8 cellular contexts compared by ENCODE assay signal in the genomic region with DNA sequence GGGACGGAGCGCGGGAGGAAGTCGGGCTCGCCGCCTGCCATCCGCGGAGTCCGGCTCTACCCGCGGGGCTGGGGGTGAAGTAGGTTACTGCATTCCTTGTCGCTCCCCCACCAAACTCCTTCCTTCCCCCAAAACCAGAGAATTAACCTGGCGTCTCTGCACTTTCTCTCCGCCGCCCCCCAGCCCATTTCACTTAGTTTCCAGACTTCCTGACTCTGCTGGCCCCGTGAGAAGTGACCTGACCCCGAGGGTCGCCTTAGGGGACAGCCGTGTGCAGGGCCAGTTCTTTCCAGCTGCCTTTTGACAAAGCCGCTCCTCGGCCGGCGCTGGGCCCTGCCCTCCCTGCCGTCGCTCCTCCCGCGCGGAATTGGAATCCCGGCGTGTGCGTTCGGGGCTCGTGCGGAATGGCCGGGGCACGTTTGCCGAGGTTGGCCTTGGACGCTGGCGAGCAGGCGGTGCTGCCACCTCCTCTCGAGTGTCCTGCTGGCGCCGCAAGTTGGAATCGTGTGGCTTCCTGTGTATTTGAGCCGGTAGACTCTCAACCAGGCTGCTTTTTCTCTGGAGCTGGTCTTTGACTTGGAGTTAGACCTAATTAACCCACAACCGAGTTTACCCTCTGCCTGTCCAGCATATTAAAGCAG. TPM values are rescaled to one million over a fixed set of nuclear protein-coding genes. Genes with fewer than 3 reads are reported as not detected.
DNase-seq lines count a peak whose midpoint lies in the region; ATAC-seq, FAIRE-seq and TF ChIP-seq lines count a peak whose summit lies in the region.

No MANE protein-coding gene starts in this region.

- H3K9ac ChIP-seq in keratinocyte (ENCODE audit: control insufficient read depth, extremely low read depth, insufficient read depth, low read length): peak overlapping the region; percentile 92

- ATAC-seq in GM18511 (IDR thresholded peaks at IDR 0.05; ENCODE audit: unreplicated experiment) (peak; percentile 20), HG03039 (IDR thresholded peaks at IDR 0.05; ENCODE audit: unreplicated experiment) (no peak)

- H3K9me3 ChIP-seq in SJSA1 (replicated peaks) (no peaks in the 10 kb centered on the region), keratinocyte (ENCODE audit: control insufficient read depth, low read depth, low read length) (no peaks in the 10 kb centered on the region), small intestine (ENCODE audit: control insufficient read depth, low read depth) (no peaks in the 10 kb centered on the region)

- H2AFZ ChIP-seq in keratinocyte (ENCODE audit: control insufficient read depth, low read length): peak overlapping the region; percentile 80

- peaks cover 44% of the 10 kb centered on the region for H3K79me2 ChIP-seq in keratinocyte (ENCODE audit: control insufficient read depth, insufficient read depth, low read length)

- H3K27me3 ChIP-seq in BJ (ENCODE audit: control insufficient read depth, insufficient read depth, low read length) (no peaks in the 10 kb centered on the region), SJSA1 (replicated peaks) (no peaks in the 10 kb centered on the region), keratinocyte (ENCODE audit: control insufficient read depth, extremely low read depth, insufficient read depth, low read length) (no peaks in the 10 kb centered on the region), small intestine (ENCODE audit: control insufficient read depth in 2 of 2, insufficient read depth in 2 of 2, low read length in 2 of 2) (no peaks in the 10 kb centered on the region)

- WGBS in small intestine, 3 donors: 0 to 1% (median 1%) methylated on average over 35 to 46 of the region's 46 CpGs

- FAIRE-seq in keratinocyte (lab: Jason Lieb, UNC) (no peak), small intestine (lab: Jason Lieb, UNC) (no peak)

- H3K9me1 ChIP-seq in keratinocyte (ENCODE audit: control insufficient read depth, extremely low read depth, insufficient read depth, low read length): no peaks in the 10 kb centered on the region

- no peaks in the 10 kb centered on the region for H3K36me3 ChIP-seq in BJ (ENCODE audit: control insufficient read depth, insufficient read depth, low read length)
- peaks cover 39% of the 10 kb centered on the region for H3K36me3 ChIP-seq in SJSA1
- H3K36me3 ChIP-seq in keratinocyte (ENCODE audit: control insufficient read depth in 2 of 2, extremely low read depth in 1 of 2, insufficient read depth in 2 of 2, low read length in 2 of 2): peaks cover 6 to 7% of the 10 kb centered on the region in 2 experiments
- H3K36me3 ChIP-seq in small intestine (ENCODE audit: control insufficient read depth in 2 of 2, insufficient read depth in 2 of 2, low read length in 2 of 2): no peaks in the 10 kb centered on the region

- H3K4me3 ChIP-seq in BJ (ENCODE audit: low read depth, low read length) (peak overlapping the region; percentile 92), SJSA1 (peak overlapping the region; percentile 93), keratinocyte (ENCODE audit: control insufficient read depth in 2 of 3, extremely low read depth in 1 of 3, insufficient read depth in 2 of 3, low read depth in 1 of 3, low read length in 3 of 3) (peak overlapping the region; percentile 73 to 87 (median 85)), small intestine (ENCODE audit: low read depth in 1 of 2, low read length in 2 of 2) (peak overlapping the region; percentile 64 to 72)

- no peak for DNase-seq in BJ (ENCODE audit: low read depth)
- peak; percentile 25 for DNase-seq in HS-5 (ENCODE audit: low read depth)
- peak; percentile 64 to 74 for DNase-seq in SJSA1 (ENCODE audit: low read depth in 1 of 2, low spot score in 2 of 2)
- DNase-seq in central memory CD4-positive, alpha-beta T cell: peak; percentile 6
- no peak for DNase-seq in keratinocyte (ENCODE audit: low read depth, low spot score)
- DNase-seq in small intestine: peak; percentile 69

- dilution Hi-C loops in keratinocyte (cut with MboI; ENCODE audit: extremely low pct_ligation_motif_present, low sequenced_read_pairs): no loop called here

- CTCF ChIA-PET in BJ (lab: Yijun Ruan, JAX): interaction anchor here (0.9 to 2.6 kb wide), 3 partner anchors 33 to 67 kb away, joined by 3 to 12 read pairs (median 4); no protein-coding TSS in a partner anchor

- H3K27ac ChIP-seq in SJSA1 (peak overlapping the region; percentile 76), keratinocyte (ENCODE audit: control insufficient read depth, insufficient read depth, low read length) (peak overlapping the region; percentile 75), small intestine (ENCODE audit: low read depth in 1 of 2, low read length in 1 of 2) (peak overlapping the region; percentile 90 to 95)

- no peaks in the 10 kb centered on the region for H4K20me1 ChIP-seq in keratinocyte (ENCODE audit: control insufficient read depth, extremely low read depth, insufficient read depth, low read length)

- no peak for TF ChIP-seq CTCF in BJ (IDR thresholded peaks at IDR 0.05; ENCODE audit: insufficient read depth, low read depth, low read length)
- TF ChIP-seq CTCF in keratinocyte (optimal IDR thresholded peaks at IDR 0.05 in 1 of 3, IDR thresholded peaks at IDR 0.05 in 1 of 3, conservative IDR thresholded peaks at IDR 0.05 in 1 of 3; ENCODE audit: extremely low read depth in 1 of 3, insufficient read depth in 2 of 3, low read length in 3 of 3): no peak

- peak overlapping the region; percentile 87 for H3K4me2 ChIP-seq in keratinocyte (ENCODE audit: control insufficient read depth, extremely low read depth, insufficient read depth, low read depth, low read length)

- H3K4me1 ChIP-seq in SJSA1 (replicated peaks) (peaks cover 43% of the 10 kb centered on the region), keratinocyte (ENCODE audit: control insufficient read depth, extremely low read depth, insufficient read depth, low read length) (peaks cover 22% of the 10 kb centered on the region), small intestine (ENCODE audit: control insufficient read depth in 2 of 2, insufficient read depth in 1 of 2, low read depth in 1 of 2, low read length in 1 of 2) (no peaks in the 10 kb centered on the region)

- POLR2A ChIA-PET in BJ (lab: Charles Lee): interaction anchor here (1.2 kb wide), 1 partner anchor 39 kb away, joined by 4 read pairs; no protein-coding TSS in a partner anchor

RNA-seq across cellular contexts. Expression of a gene that starts 0.7 kb away (rescaled TPM):
- polyA plus RNA-seq in BJ (2011; rRNA removed) (30.1 and 42.1 TPM in 2 replicates), keratinocyte (15.8 to 21.7 TPM (median 21.0 TPM) in 3 replicates), small intestine (1 to 10 TPM; 4.9 to 9.4 (median 5.9) TPM)
- 21.3 and 23.6 TPM in 2 replicates for polyA minus RNA-seq in BJ (2011; rRNA and poly(A)+ RNA removed)
- 39.6 and 59.1 TPM in 2 replicates for total RNA-seq in SJSA1 (2014; rRNA removed; shearing (Covaris generic))
- polyA plus RNA-seq in keratinocyte (2011; ENCODE audit: low read depth): 24.9 TPM
- 7.7 and 10.3 TPM in 2 replicates for polyA plus RNA-seq in keratinocyte (2011; cell fraction: cytosol; rRNA removed)
- polyA plus RNA-seq in keratinocyte (2011; cell fraction: nucleus; rRNA removed): 25.4 and 31.5 TPM in 2 replicates
- polyA plus RNA-seq in keratinocyte (2012; ENCODE audit: low replicate concordance): 10.5 and 17.1 TPM in 2 replicates
- 7.9 to 19.4 TPM (median 16.5 TPM) in 3 replicates for polyA minus RNA-seq in keratinocyte
- polyA minus RNA-seq in keratinocyte (2011; cell fraction: cytosol; rRNA and poly(A)+ RNA removed): 20.3 TPM
- 31.2 and 42.1 TPM in 2 replicates for polyA minus RNA-seq in keratinocyte (2011; cell fraction: nucleus; rRNA and poly(A)+ RNA removed)

RNA-seq across cellular contexts. Expression of a gene that starts 57.4 kb away (rescaled TPM):
- polyA plus RNA-seq in BJ (2011; rRNA removed): 0.16 and 0.29 TPM in 2 replicates
- 0.26 and 0.33 TPM in 2 replicates for polyA minus RNA-seq in BJ (2011; rRNA and poly(A)+ RNA removed)
- total RNA-seq in SJSA1 (2014; rRNA removed; shearing (Covaris generic)): not detected in 2 replicates
- polyA plus RNA-seq in keratinocyte: 0.16 to 0.46 TPM (median 0.16 TPM) in 3 replicates
- not detected for polyA plus RNA-seq in keratinocyte (2011; ENCODE audit: low read depth)
- 0.07 and 0.08 TPM in 2 replicates for polyA plus RNA-seq in keratinocyte (2011; cell fraction: cytosol; rRNA removed)
- 0.45 and 0.50 TPM in 2 replicates for polyA plus RNA-seq in keratinocyte (2011; cell fraction: nucleus; rRNA removed)
- 0.21 TPM in 1 of 2 replicates, not detected in the other for polyA plus RNA-seq in keratinocyte (2012; ENCODE audit: low replicate concordance)
- 0.10 to 0.49 TPM (median 0.35 TPM) in 3 replicates for polyA minus RNA-seq in keratinocyte
- not detected for polyA minus RNA-seq in keratinocyte (2011; cell fraction: cytosol; rRNA and poly(A)+ RNA removed)
- 0.63 and 1.7 TPM in 2 replicates for polyA minus RNA-seq in keratinocyte (2011; cell fraction: nucleus; rRNA and poly(A)+ RNA removed)
- under 1 TPM in 2 of 3 donors, not detected in 1; under 0.01 TPM for polyA plus RNA-seq in small intestine

Comparison
In these comparisons a context has a peak if more than half of its experiments do, and no peak if none do; other contexts are left out.
1. DNase-seq: peak in HS-5 (single experiment), SJSA1 (2 of 2), central memory CD4-positive, alpha-beta T cell (single experiment) and small intestine (single experiment); none in BJ (single experiment) and keratinocyte (single experiment).
2. Peak in every context shown above with its lines, with median percentiles within 50 percentile points of each other: H3K4me3 ChIP-seq and H3K27ac ChIP-seq.